8 cellular contexts compared by ENCODE assay signal in genomic region chr10:87093461-87094372, GRCh38. TPM values are rescaled to one million over a fixed set of nuclear protein-coding genes. Genes with fewer than 3 reads are reported as not detected.
DNase-seq lines count a peak whose midpoint lies in the region; ATAC-seq, FAIRE-seq and TF ChIP-seq lines count a peak whose summit lies in the region.

No MANE protein-coding gene starts in this region.

- H3K4me1 ChIP-seq in small intestine (ENCODE audit: control insufficient read depth in 2 of 2, insufficient read depth in 1 of 2, low read depth in 1 of 2, low read length in 1 of 2) = peaks cover 2 to 6% of the 10 kb centered on the region in 2 donors

- POLR2A ChIA-PET in MCF 10A (lab: Yijun Ruan, JAX) = interaction anchor here (0.5 to 7.1 kb wide), 22 partner anchors 10 to 572 kb away, joined by 3 to 202 read pairs (median 3); partner anchors contain the start of genes ADIRF, BMPR1A and WAPL

- FAIRE-seq in small intestine (lab: Jason Lieb, UNC) = no peak

- peak; percentile 47 for DNase-seq in EH (ENCODE audit: low read depth)
- peak; percentile 34 for DNase-seq in HuH-7 (ENCODE audit: low spot score)
- DNase-seq in MCF 10A (ENCODE audit: unreplicated experiment) = peak; percentile 56
- peak; percentile 34 for DNase-seq in iPS-NIHi7 (ENCODE audit: extremely low spot score)
- peak; percentile 53 for DNase-seq in small intestine
- no peak for DNase-seq in NCI-H187 treated with DMSO at 0.1 percent for 48 hours (lab: John Stamatoyannopoulos, UW)

- H3K27ac ChIP-seq in VCaP (peak overlapping the region; percentile 92), small intestine (ENCODE audit: low read depth in 1 of 2, low read length in 1 of 2) (peak overlapping the region; percentile 98 to 100)

- CTCF ChIA-PET in MCF 10A (lab: Yijun Ruan, JAX) = interaction anchor here (0.6 to 3.1 kb wide), 3 partner anchors 10 to 154 kb away, joined by 3 to 21 read pairs (median 3); no protein-coding TSS in a partner anchor

- H3K9me3 ChIP-seq in small intestine (ENCODE audit: control insufficient read depth, low read depth) = no peaks in the 10 kb centered on the region

- H3K4me1 Mint-ChIP-seq in MCF 10A (ENCODE audit: insufficient read depth, unreplicated experiment) = peaks cover 27% of the 10 kb centered on the region

- intact Hi-C loops in MCF 10A (cut with micrococcal nuclease) = loop anchor here (1.0 to 2.0 kb wide), 2 partner anchors 9 to 123 kb away; no protein-coding TSS in a partner anchor

- TF ChIP-seq CTCF in VCaP (conservative IDR thresholded peaks at IDR 0.05) = no peak
- TF ChIP-seq CTCF in MCF 10A (IDR thresholded peaks at IDR 0.05; ENCODE audit: unreplicated experiment) = no peak

- BruUV-seq in MCF 10A (replicated peaks; lab: Mats Ljungman, UMichigan) = TSS peak; percentile 44

- 1 to 2% (median 1%) methylated on average over 31 to 41 of the region's 41 CpGs for WGBS in small intestine, 3 donors

- H3K36me3 Mint-ChIP-seq in MCF 10A (ENCODE audit: insufficient read depth, unreplicated experiment) = peaks cover 48% of the 10 kb centered on the region

- no peaks in the 10 kb centered on the region for H3K27me3 ChIP-seq in small intestine (ENCODE audit: control insufficient read depth in 2 of 2, insufficient read depth in 2 of 2, low read length in 2 of 2)

- H3K27me3 Mint-ChIP-seq in MCF 10A (ENCODE audit: insufficient read depth, unreplicated experiment) = no peaks in the 10 kb centered on the region

- peak; percentile 20 for ATAC-seq in GM21515 (IDR thresholded peaks at IDR 0.05; ENCODE audit: unreplicated experiment)

- peak overlapping the region; percentile 74 for H3K4me3 Mint-ChIP-seq in MCF 10A (ENCODE audit: unreplicated experiment)

- H3K4me3 ChIP-seq in small intestine (ENCODE audit: low read depth in 1 of 2, low read length in 2 of 2) = peak overlapping the region; percentile 64 to 76

- H3K27ac Mint-ChIP-seq in MCF 10A (ENCODE audit: low read depth, unreplicated experiment) = peak overlapping the region; percentile 61

- peaks cover 0 to 1% of the 10 kb centered on the region in 2 donors for H3K36me3 ChIP-seq in small intestine (ENCODE audit: control insufficient read depth in 2 of 2, insufficient read depth in 2 of 2, low read length in 2 of 2)

- no peaks in the 10 kb centered on the region for H3K9me3 Mint-ChIP-seq in MCF 10A (ENCODE audit: unreplicated experiment)

RNA-seq across cellular contexts. Expression of gene GLUD1, which starts 0.9 kb away (rescaled TPM):
- total RNA-seq in MCF 10A (2022) = 171 and 275 TPM in 2 replicates
- 100 to 1,000 TPM in 1 of 3 donors, 10 to 100 TPM in 2; 79.0 to 119 (median 84.0) TPM for polyA plus RNA-seq in small intestine

RNA-seq across cellular contexts. Expression of gene SHLD2, which starts 1.3 kb away (rescaled TPM):
- total RNA-seq in MCF 10A (2022) = 28.1 and 31.8 TPM in 2 replicates
- polyA plus RNA-seq in small intestine = 10 to 100 TPM; 19.6 to 30.4 (median 24.0) TPM
